Comparison of ENCODE assay signal across 9 cellular contexts in the genomic region with DNA sequence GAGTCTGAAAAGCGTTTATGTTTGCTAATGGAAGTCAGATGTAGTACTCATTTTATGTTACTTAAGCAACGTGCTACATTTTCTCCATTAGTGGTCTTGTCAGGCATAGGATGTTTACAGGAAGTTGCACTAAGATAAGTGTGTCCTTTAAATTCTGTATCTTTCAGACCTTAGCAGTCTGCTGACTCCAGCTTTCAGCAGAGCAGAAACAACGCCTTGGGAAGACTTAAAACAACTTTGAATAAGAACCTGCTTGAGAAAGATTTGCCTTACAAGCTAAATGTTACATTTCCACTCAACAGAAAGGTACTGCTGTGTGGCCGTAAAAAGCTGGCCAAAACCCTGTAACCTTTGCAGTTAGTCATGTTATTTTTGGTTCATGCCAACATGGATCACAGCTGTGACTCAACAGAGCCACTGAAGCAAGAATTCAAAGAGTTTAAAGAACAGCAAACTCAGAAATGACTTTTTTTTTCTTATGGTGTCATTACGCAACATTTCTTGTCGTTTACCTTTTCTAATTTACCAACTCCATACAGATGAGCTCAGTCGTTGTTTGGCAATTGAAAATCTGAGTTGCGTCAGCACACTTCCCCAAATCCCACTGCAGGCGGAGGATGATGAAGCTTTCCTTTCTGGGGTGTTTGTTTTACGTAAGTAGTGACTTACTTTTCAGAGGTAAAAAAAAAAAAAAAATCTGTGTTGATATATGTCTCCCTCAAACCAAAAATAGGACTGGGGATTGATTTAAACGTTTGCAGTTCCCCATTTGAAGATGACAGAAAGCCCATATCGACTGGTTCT. TPM values are rescaled to one million over a fixed set of nuclear protein-coding genes. Genes with fewer than 3 reads are reported as not detected.
DNase-seq lines count a peak whose midpoint lies in the region; ATAC-seq, FAIRE-seq and TF ChIP-seq lines count a peak whose summit lies in the region.
"Had no signal": no experiment of that assay in that cellular context is flagged by ENCODE, and none has a peak within 500 bp of the region (broad histone marks: within the 10 kb centered on the region; RNA-seq: fewer than 3 reads in every experiment).

No MANE protein-coding gene starts in this region.

- no peak overlapping the region for H3K9ac ChIP-seq in BLaER1

- H3K4me3 ChIP-seq in BLaER1 (0 out of 2 replicates have a peak overlapping the region, but pooled peaks have one; percentile 8), bronchial epithelial cell (ENCODE audit: low read depth, low read length) (no peak overlapping the region)

- peaks cover 16% of the 10 kb centered on the region for H3K4me1 ChIP-seq in BLaER1

- peak overlapping the region; percentile 67 for H3K4me2 ChIP-seq in BLaER1

- H4K20me1 ChIP-seq in BLaER1: no peaks in the 10 kb centered on the region

- DNase-seq in NAMALWA (ENCODE audit: low spot score) (peak; percentile 50), bronchial epithelial cell (ENCODE audit: low read depth) (peak; percentile 100), mucosa of gallbladder (ENCODE audit: low spot score) (peak; percentile 27), NCI-H2107 (lab: John Stamatoyannopoulos, UW) (no peak), GM20000 (ENCODE audit: low spot score) (no peak), midbrain (lab: John Stamatoyannopoulos, UW) (no peak)
- DNase-seq: WERI-Rb-1 had no signal

- peak; percentile 13 for FAIRE-seq in bronchial epithelial cell (lab: Jason Lieb, UNC)

- H3K36me3 ChIP-seq in BLaER1 (no peaks in the 10 kb centered on the region), bronchial epithelial cell (ENCODE audit: control insufficient read depth, insufficient read depth, low read length) (no peaks in the 10 kb centered on the region)
- H3K36me3 ChIP-seq: WERI-Rb-1 had no signal

- peak overlapping the region; percentile 23; the same call in 1 of the 2 replicates for H3K27ac ChIP-seq in BLaER1
- H3K27ac ChIP-seq: WERI-Rb-1 had no signal

- H3K27me3 ChIP-seq in BLaER1 (no peaks in the 10 kb centered on the region), bronchial epithelial cell (ENCODE audit: control insufficient read depth, insufficient read depth, low read length) (no peaks in the 10 kb centered on the region)

- H3K9me3 ChIP-seq in BLaER1: no peaks in the 10 kb centered on the region

- no peak for TF ChIP-seq CTCF in bronchial epithelial cell (IDR thresholded peaks at IDR 0.05; ENCODE audit: insufficient read depth, low read length, severe bottlenecking)
- TF ChIP-seq CTCF in GM20000 (IDR thresholded peaks at IDR 0.05; ENCODE audit: extremely low read depth, missing control alignments): no peak

- no peak for ATAC-seq in GM19351 (IDR thresholded peaks at IDR 0.05; ENCODE audit: unreplicated experiment)

RNA-seq across cellular contexts. Expression of gene BMP6, which starts 27.9 kb away (rescaled TPM):
- total RNA-seq in bronchial epithelial cell (2.3 and 2.6 TPM in 2 replicates), mucosa of gallbladder (7.3 TPM)

Comparison
In these comparisons a context has a peak if more than half of its experiments do, and no peak if none do; other contexts are left out.
1. DNase-seq: peak in NAMALWA (single experiment), bronchial epithelial cell (single experiment) and mucosa of gallbladder (single experiment); none in NCI-H2107 (single experiment), GM20000 (single experiment) and midbrain (single experiment).